Comparison of ENCODE assay signal across 28 cellular contexts in the genomic region with DNA sequence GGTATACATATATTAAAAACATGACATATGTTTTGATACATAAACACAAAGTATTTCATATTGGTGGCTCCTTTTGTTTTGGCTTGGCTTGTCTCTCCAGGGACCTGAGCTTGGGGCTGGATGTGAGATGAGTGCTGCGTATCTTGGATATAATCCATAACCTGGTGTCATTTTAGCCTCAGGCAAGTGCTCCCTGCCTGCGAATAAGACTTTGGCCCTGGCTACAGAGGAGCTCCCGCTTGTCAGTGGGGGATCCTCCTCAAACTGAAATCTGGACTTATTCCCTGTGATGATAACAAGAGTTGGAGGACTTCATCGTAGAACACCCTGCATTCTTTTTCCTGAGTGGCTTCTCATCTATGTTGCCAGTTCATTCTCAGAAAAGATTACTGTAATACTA.
"Had no signal": no experiment of that assay in that cellular context is flagged by ENCODE, and none has a peak within 500 bp of the region (broad histone marks: within the 10 kb centered on the region; RNA-seq: fewer than 3 reads in every experiment).

No MANE protein-coding gene starts in this region.

- ATAC-seq: activated CD4-positive, CD25-positive, alpha-beta regulatory T cell treated with anti-CD3 and anti-CD28 coated beads, Interleukin-2, amount 50 U/mL, for 24 hours; activated CD8-positive, alpha-beta memory T cell treated with anti-CD3 and anti-CD28 coated beads, Interleukin-2, amount 10 ng/mL, durations not matched to agents 7 days and 5 days; activated CD8-positive, alpha-beta T cell treated with anti-CD3 and anti-CD28 coated beads for 36 hours; left lobe of liver; natural killer cell treated with Interleukin-12 subunit alpha and Interleukin-12 subunit beta and Interleukin-15 and Interleukin-18, amount 100 ng/mL, for 72 hours; psoas muscle; right lobe of liver; stimulated activated memory B cell treated with anti-CD40 and anti-IgM and Interleukin-4, amounts not matched to agents 10 μg/mL and 1 μg/mL and 100 μg/mL, for 72 hours had no signal

- H3K4me3 ChIP-seq: ovary, psoas muscle, right lobe of liver, stomach, suprapubic skin, tibial nerve had no signal

- H3K36me3 Mint-ChIP-seq: activated CD8-positive, alpha-beta memory T cell treated with anti-CD3 and anti-CD28 coated beads, Interleukin-2, amount 10 ng/mL, durations not matched to agents 7 days and 5 days; activated naive CD4-positive, alpha-beta T cell treated with anti-CD3 and anti-CD28 coated beads, Interleukin-2, amount 10 ng/mL, durations not matched to agents 7 days and 5 days; mesothelial cell of epicardium; natural killer cell treated with Interleukin-12 subunit alpha and Interleukin-12 subunit beta and Interleukin-15 and Interleukin-18, amount 100 ng/mL, for 72 hours; stimulated activated memory B cell treated with anti-CD40 and anti-IgM and Interleukin-4, amounts not matched to agents 10 μg/mL and 1 μg/mL and 100 μg/mL, for 72 hours had no signal

- DNase-seq: activated CD4-positive, alpha-beta T cell treated with anti-CD3 and anti-CD28 coated beads, Interleukin-2, amount 10 ng/mL, durations not matched to agents 24 days and 14 days; activated CD8-positive, alpha-beta memory T cell treated with anti-CD3 and anti-CD28 coated beads, Interleukin-2, amount 10 ng/mL, durations not matched to agents 7 days and 5 days; activated CD8-positive, alpha-beta T cell treated with anti-CD3 and anti-CD28 coated beads for 36 hours; activated effector memory CD4-positive, alpha-beta T cell treated with anti-CD3 and anti-CD28 coated beads, Interleukin-2, amount 50 U/mL, for 16 hours; activated naive CD4-positive, alpha-beta T cell treated with anti-CD3 and anti-CD28 coated beads, Interleukin-2, amount 10 ng/mL, durations not matched to agents 7 days and 5 days; activated T-cell treated with anti-CD3 and anti-CD28 coated beads for 4 hours; amygdala; caudate nucleus; effector CD4-positive, alpha-beta T cell; kidney; mammary epithelial cell; ovary; psoas muscle; right lobe of liver; small intestine; stimulated activated CD4-positive, alpha-beta T cell treated with anti-CD3 and anti-CD28 coated beads, Interleukin-15, amount 100 ng/mL, for 24 hours; stomach had no signal

- H3K4me1 ChIP-seq: psoas muscle, right lobe of liver, stomach, suprapubic skin, tibial nerve had no signal

- H3K4me3 Mint-ChIP-seq: activated CD4-positive, alpha-beta T cell treated with anti-CD3 and anti-CD28 coated beads, Interleukin-2, amount 10 ng/mL, durations not matched to agents 24 days and 14 days; activated CD8-positive, alpha-beta memory T cell treated with anti-CD3 and anti-CD28 coated beads, Interleukin-2, amount 10 ng/mL, durations not matched to agents 7 days and 5 days; activated CD8-positive, alpha-beta T cell treated with anti-CD3 and anti-CD28 coated beads for 36 hours; activated naive CD4-positive, alpha-beta T cell treated with anti-CD3 and anti-CD28 coated beads, Interleukin-2, amount 10 ng/mL, durations not matched to agents 7 days and 5 days; dendritic cell treated with granulocyte-macrophage colony-stimulating factor and Interleukin-4, amounts not matched to agents 40 ng/mL and 50 ng/mL, for 4 days; mesothelial cell of epicardium; natural killer cell treated with Interleukin-12 subunit alpha and Interleukin-12 subunit beta and Interleukin-15 and Interleukin-18, amount 100 ng/mL, for 72 hours; stimulated activated memory B cell treated with anti-CD40 and anti-IgM and Interleukin-4, amounts not matched to agents 10 μg/mL and 1 μg/mL and 100 μg/mL, for 72 hours; T-helper 2 cell treated with Interferon-gamma antibody and Interleukin-4, amounts not matched to agents 5 μg/mL and 100 μg/mL, for 36 hours had no signal

- H3K36me3 ChIP-seq: neutrophil, ovary, right lobe of liver, stomach, suprapubic skin, tibial nerve had no signal

- H3K27me3 Mint-ChIP-seq: activated CD4-positive, alpha-beta T cell treated with anti-CD3 and anti-CD28 coated beads, Interleukin-2, amount 10 ng/mL, durations not matched to agents 24 days and 14 days; activated CD8-positive, alpha-beta memory T cell treated with anti-CD3 and anti-CD28 coated beads, Interleukin-2, amount 10 ng/mL, durations not matched to agents 7 days and 5 days; activated CD8-positive, alpha-beta T cell treated with anti-CD3 and anti-CD28 coated beads for 36 hours; stimulated activated memory B cell treated with anti-CD40 and anti-IgM and Interleukin-4, amounts not matched to agents 10 μg/mL and 1 μg/mL and 100 μg/mL, for 72 hours had no signal

- H3K27ac ChIP-seq: neutrophil, ovary, psoas muscle, right lobe of liver, stomach, suprapubic skin, tibial nerve, VCaP had no signal

- H3K9me3 Mint-ChIP-seq: activated CD4-positive, alpha-beta T cell treated with anti-CD3 and anti-CD28 coated beads, Interleukin-2, amount 10 ng/mL, durations not matched to agents 24 days and 14 days; activated CD8-positive, alpha-beta T cell treated with anti-CD3 and anti-CD28 coated beads for 36 hours; activated naive CD4-positive, alpha-beta T cell treated with anti-CD3 and anti-CD28 coated beads, Interleukin-2, amount 10 ng/mL, durations not matched to agents 7 days and 5 days; dendritic cell treated with granulocyte-macrophage colony-stimulating factor and Interleukin-4, amounts not matched to agents 40 ng/mL and 50 ng/mL, for 4 days; mesothelial cell of epicardium; natural killer cell treated with Interleukin-12 subunit alpha and Interleukin-12 subunit beta and Interleukin-15 and Interleukin-18, amount 100 ng/mL, for 72 hours; stimulated activated memory B cell treated with anti-CD40 and anti-IgM and Interleukin-4, amounts not matched to agents 10 μg/mL and 1 μg/mL and 100 μg/mL, for 72 hours; T-helper 2 cell treated with Interferon-gamma antibody and Interleukin-4, amounts not matched to agents 5 μg/mL and 100 μg/mL, for 36 hours had no signal

- H3K27me3 ChIP-seq: neutrophil, ovary, right lobe of liver, suprapubic skin, tibial nerve had no signal

- H3K9me3 ChIP-seq: neutrophil, ovary, psoas muscle, right lobe of liver, stomach, suprapubic skin, tibial nerve had no signal

- H3K27ac Mint-ChIP-seq: activated CD4-positive, alpha-beta T cell treated with anti-CD3 and anti-CD28 coated beads, Interleukin-2, amount 10 ng/mL, durations not matched to agents 24 days and 14 days; activated CD8-positive, alpha-beta memory T cell treated with anti-CD3 and anti-CD28 coated beads, Interleukin-2, amount 10 ng/mL, durations not matched to agents 7 days and 5 days; activated CD8-positive, alpha-beta T cell treated with anti-CD3 and anti-CD28 coated beads for 36 hours; activated naive CD4-positive, alpha-beta T cell treated with anti-CD3 and anti-CD28 coated beads, Interleukin-2, amount 10 ng/mL, durations not matched to agents 7 days and 5 days; dendritic cell treated with granulocyte-macrophage colony-stimulating factor and Interleukin-4, amounts not matched to agents 40 ng/mL and 50 ng/mL, for 4 days; mesothelial cell of epicardium; natural killer cell treated with Interleukin-12 subunit alpha and Interleukin-12 subunit beta and Interleukin-15 and Interleukin-18, amount 100 ng/mL, for 72 hours; stimulated activated memory B cell treated with anti-CD40 and anti-IgM and Interleukin-4, amounts not matched to agents 10 μg/mL and 1 μg/mL and 100 μg/mL, for 72 hours; T-helper 2 cell treated with Interferon-gamma antibody and Interleukin-4, amounts not matched to agents 5 μg/mL and 100 μg/mL, for 36 hours had no signal

- H3K4me1 Mint-ChIP-seq: activated CD4-positive, alpha-beta T cell treated with anti-CD3 and anti-CD28 coated beads, Interleukin-2, amount 10 ng/mL, durations not matched to agents 24 days and 14 days; activated CD8-positive, alpha-beta memory T cell treated with anti-CD3 and anti-CD28 coated beads, Interleukin-2, amount 10 ng/mL, durations not matched to agents 7 days and 5 days; activated naive CD4-positive, alpha-beta T cell treated with anti-CD3 and anti-CD28 coated beads, Interleukin-2, amount 10 ng/mL, durations not matched to agents 7 days and 5 days had no signal
